ENCODE assay signal across 18 cellular contexts in genomic region chr2:145350011-145350410, GRCh38.
DNase-seq lines count a peak whose midpoint lies in the region; ATAC-seq and TF ChIP-seq lines count a peak whose summit lies in the region.
"Had no signal": no experiment of that assay in that cellular context is flagged by ENCODE, and none has a peak within 500 bp of the region (broad histone marks: within the 10 kb centered on the region; RNA-seq: fewer than 3 reads in every experiment).

No MANE protein-coding gene starts in this region.

- dilution Hi-C loops in mammary epithelial cell (cut with HindIII; ENCODE audit: low sequenced_read_pairs), result no loop called here

- intact Hi-C loops in MCF 10A (cut with micrococcal nuclease), result no loop called here
- intact Hi-C loops in mammary epithelial cell (cut with micrococcal nuclease), result no loop called here
- intact Hi-C loops in ovary (cut with DNase I), result no loop called here

- CTCF ChIA-PET in MCF 10A (lab: Yijun Ruan, JAX) (no interaction called here), mammary epithelial cell (lab: Charles Lee; ENCODE audit: low non-redundant PET) (no interaction called here)

- no peak overlapping the region for H3K27ac Mint-ChIP-seq in MCF 10A (ENCODE audit: low read depth, unreplicated experiment)

- TF ChIP-seq EP300 in ovary (IDR thresholded peaks at IDR 0.05), result no peak

- H3K27me3 Mint-ChIP-seq in MCF 10A (ENCODE audit: insufficient read depth, unreplicated experiment), result no peaks in the 10 kb centered on the region

- no peak overlapping the region for H2AFZ ChIP-seq in mammary epithelial cell (ENCODE audit: low read depth, low read length)

- 87% methylated on average over 3 of the region's 3 CpGs for WGBS in mammary epithelial cell (ENCODE audit: low coverage, missing lambda C conversion rate)
- WGBS in ovary, 3 donors, result 43 to 70% (median 51%) methylated on average over 3 of the region's 3 CpGs

- H3K36me3 ChIP-seq in mammary epithelial cell (ENCODE audit: insufficient read depth, low read length) (no peaks in the 10 kb centered on the region), ovary (no peaks in the 10 kb centered on the region)
- H3K36me3 ChIP-seq: tibial artery had no signal

- H3K4me3 ChIP-seq in mammary epithelial cell (replicated peaks in 1 of 3; ENCODE audit: insufficient read depth in 1 of 3, low read depth in 2 of 3, low read length in 3 of 3) (no peak overlapping the region), foreskin fibroblast (ENCODE audit: low read depth in 1 of 2, low read length in 2 of 2) (no peak overlapping the region), ovary (no peak overlapping the region)
- H3K4me3 ChIP-seq: tibial artery had no signal

- H3K4me2 ChIP-seq in mammary epithelial cell (ENCODE audit: insufficient read depth, low read depth, low read length), result no peak overlapping the region
- H3K4me2 ChIP-seq: KMS-11 had no signal

- POLR2A ChIA-PET in MCF 10A (lab: Yijun Ruan, JAX), result no interaction called here

- H3K4me3 Mint-ChIP-seq in MCF 10A (ENCODE audit: unreplicated experiment), result no peak overlapping the region

- H3K27me3 ChIP-seq in mammary epithelial cell (ENCODE audit: insufficient read depth, low read length) (no peaks in the 10 kb centered on the region), ovary (no peaks in the 10 kb centered on the region)
- H3K27me3 ChIP-seq: tibial artery had no signal

- H3K4me1 Mint-ChIP-seq in MCF 10A (ENCODE audit: insufficient read depth, unreplicated experiment), result no peaks in the 10 kb centered on the region

- H3K9ac ChIP-seq in mammary epithelial cell (ENCODE audit: insufficient read depth, low read length), result no peak overlapping the region
- H3K9ac ChIP-seq: KMS-11 had no signal

- H3K36me3 Mint-ChIP-seq in MCF 10A (ENCODE audit: insufficient read depth, unreplicated experiment), result no peaks in the 10 kb centered on the region

- no peak overlapping the region for H3K27ac ChIP-seq in mammary epithelial cell (ENCODE audit: insufficient read depth, low read depth, low read length)
- no peak overlapping the region for H3K27ac ChIP-seq in ovary
- H3K27ac ChIP-seq: 22Rv1, KMS-11 had no signal

- no peaks in the 10 kb centered on the region for H3K9me3 ChIP-seq in mammary epithelial cell (replicated peaks; ENCODE audit: insufficient read depth, low read length)
- no peaks in the 10 kb centered on the region for H3K9me3 ChIP-seq in ovary
- H3K9me3 ChIP-seq: tibial artery had no signal

- ATAC-seq in GM21786 (IDR thresholded peaks at IDR 0.05; ENCODE audit: unreplicated experiment), result no peak
- ATAC-seq: left colon had no signal

- TF ChIP-seq POLR2A in ovary (IDR thresholded peaks at IDR 0.05), result no peak

- H3K79me2 ChIP-seq in mammary epithelial cell (ENCODE audit: insufficient read depth, low read length), result no peaks in the 10 kb centered on the region

- no TSS peak for BruUV-seq in MCF 10A (replicated peaks; lab: Mats Ljungman, UMichigan)
- BruUV-seq in mammary epithelial cell (replicated peaks; lab: Mats Ljungman, UMichigan), result no TSS peak

- H3K4me1 ChIP-seq in mammary epithelial cell (ENCODE audit: insufficient read depth, low read length), result no peaks in the 10 kb centered on the region
- no peaks in the 10 kb centered on the region for H3K4me1 ChIP-seq in ovary (ENCODE audit: insufficient read depth)
- H3K4me1 ChIP-seq: tibial artery had no signal

- no peaks in the 10 kb centered on the region for H3K9me3 Mint-ChIP-seq in MCF 10A (ENCODE audit: unreplicated experiment)

- peak; percentile 8 for DNase-seq in MCF 10A (ENCODE audit: unreplicated experiment)
- no peak for DNase-seq in mammary epithelial cell
- DNase-seq in amniotic epithelial cell (ENCODE audit: low read depth), result peak; percentile 61
- DNase-seq in foreskin fibroblast, result peak; percentile 58 to 72
- no peak for DNase-seq in stimulated activated CD4-positive, alpha-beta T cell treated with anti-CD3 and anti-CD28 coated beads, Interleukin-4, amount 100 ng/mL, for 4 hours
- no peak for DNase-seq in ovary
- DNase-seq in activated naive CD4-positive, alpha-beta T cell treated with Interleukin-2 at 50 U/mL for 16 hours, result no peak
- DNase-seq: GOT3, hypothalamus, left colon, NCI-H187, NCI-H510A treated with DMSO at 0.1 percent for 48 hours, OCI-M1, SW 1271, tibial artery had no signal

- in situ Hi-C loops in mammary epithelial cell (cut with MboI; ENCODE audit: low sequenced_read_pairs in 2 of 2), result no loop called here

- H4K20me1 ChIP-seq in mammary epithelial cell (ENCODE audit: insufficient read depth, low read length), result no peaks in the 10 kb centered on the region

- TF ChIP-seq CTCF in MCF 10A (IDR thresholded peaks at IDR 0.05; ENCODE audit: unreplicated experiment), result no peak
- no peak for TF ChIP-seq CTCF in mammary epithelial cell (conservative IDR thresholded peaks at IDR 0.05 in 1 of 2, IDR thresholded peaks at IDR 0.05 in 1 of 2; ENCODE audit: extremely low read depth in 1 of 2, insufficient read depth in 1 of 2, low read depth in 1 of 2, low read length in 2 of 2)
- no peak for TF ChIP-seq CTCF in foreskin fibroblast (IDR thresholded peaks at IDR 0.05; ENCODE audit: low read depth, low read length)
- no peak for TF ChIP-seq CTCF in ovary (IDR thresholded peaks at IDR 0.05)

Comparison
In these comparisons a context has a peak if more than half of its experiments do, and no peak if none do; other contexts are left out.
1. DNase-seq: peak in MCF 10A (single experiment), amniotic epithelial cell (single experiment) and foreskin fibroblast (2 of 2); none in mammary epithelial cell (single experiment), stimulated activated CD4-positive, alpha-beta T cell treated with anti-CD3 and anti-CD28 coated beads, Interleukin-4, amount 100 ng/mL, for 4 hours (0 of 2), ovary (0 of 5) and activated naive CD4-positive, alpha-beta T cell treated with Interleukin-2 at 50 U/mL for 16 hours (single experiment).